Comparison of ENCODE assay signal across 15 cellular contexts in genomic region chr6:13026100-13026499, GRCh38.
"Had no signal": no experiment of that assay in that cellular context is flagged by ENCODE, and none has a peak within 500 bp of the region (broad histone marks: within the 10 kb centered on the region; RNA-seq: fewer than 3 reads in every experiment).

No MANE protein-coding gene starts in this region.

- H3K36me3 ChIP-seq: breast epithelium, esophagus squamous epithelium had no signal

- H3K4me1 Mint-ChIP-seq: activated naive CD8-positive, alpha-beta T cell treated with anti-CD3 and anti-CD28 coated beads, Interleukin-2, amount 10 ng/mL, durations not matched to agents 7 days and 5 days; natural killer cell had no signal

- H3K27me3 ChIP-seq: breast epithelium, esophagus squamous epithelium had no signal

- H3K9me3 ChIP-seq: breast epithelium, esophagus squamous epithelium had no signal

- DNase-seq: activated CD4-positive, alpha-beta T cell treated with anti-CD3 and anti-CD28 coated beads, Interleukin-2, amount 50 U/mL, for 1 hour; activated CD4-positive, CD25-positive, alpha-beta regulatory T cell; activated naive CD4-positive, alpha-beta T cell; activated naive CD8-positive, alpha-beta T cell treated with anti-CD3 and anti-CD28 coated beads, Interleukin-2, amount 10 ng/mL, durations not matched to agents 7 days and 5 days; activated T-cell treated with anti-CD3 and anti-CD28 coated beads for 4 hours; effector CD4-positive, alpha-beta T cell; esophagus squamous epithelium; natural killer cell; stimulated activated CD4-positive, alpha-beta T cell treated with anti-CD3 and anti-CD28 coated beads, Interleukin-15, amount 100 ng/mL, for 24 hours; stimulated activated CD4-positive, alpha-beta T cell treated with anti-CD3 and anti-CD28 coated beads, Interleukin-4, amount 100 ng/mL, for 1 hour; stimulated activated naive B cell treated with anti-CD40 and anti-IgM and Interleukin-4, amounts not matched to agents 10 μg/mL and 1 μg/mL and 100 μg/mL, for 72 hours; trophoblast cell had no signal

- H3K4me3 Mint-ChIP-seq: activated naive CD8-positive, alpha-beta T cell treated with anti-CD3 and anti-CD28 coated beads, Interleukin-2, amount 10 ng/mL, durations not matched to agents 7 days and 5 days; natural killer cell; stimulated activated naive B cell treated with anti-CD40 and anti-IgM and Interleukin-4, amounts not matched to agents 10 μg/mL and 1 μg/mL and 100 μg/mL, for 72 hours; T-helper 2 cell treated with Interferon-gamma antibody and Interleukin-4, amounts not matched to agents 5 μg/mL and 100 μg/mL, for 36 hours had no signal

- H3K4me1 ChIP-seq: breast epithelium, esophagus squamous epithelium had no signal

- H3K4me3 ChIP-seq: breast epithelium, esophagus squamous epithelium, skin epidermis had no signal

- ATAC-seq: natural killer cell; stimulated activated naive B cell treated with anti-CD40 and anti-IgM and Interleukin-4, amounts not matched to agents 10 μg/mL and 1 μg/mL and 100 μg/mL, for 72 hours had no signal

- H3K27ac Mint-ChIP-seq: activated naive CD8-positive, alpha-beta T cell treated with anti-CD3 and anti-CD28 coated beads, Interleukin-2, amount 10 ng/mL, durations not matched to agents 7 days and 5 days; natural killer cell; stimulated activated naive B cell treated with anti-CD40 and anti-IgM and Interleukin-4, amounts not matched to agents 10 μg/mL and 1 μg/mL and 100 μg/mL, for 72 hours; T-helper 2 cell treated with Interferon-gamma antibody and Interleukin-4, amounts not matched to agents 5 μg/mL and 100 μg/mL, for 36 hours had no signal

- H3K9me3 Mint-ChIP-seq: activated naive CD8-positive, alpha-beta T cell treated with anti-CD3 and anti-CD28 coated beads, Interleukin-2, amount 10 ng/mL, durations not matched to agents 7 days and 5 days; natural killer cell; stimulated activated naive B cell treated with anti-CD40 and anti-IgM and Interleukin-4, amounts not matched to agents 10 μg/mL and 1 μg/mL and 100 μg/mL, for 72 hours; T-helper 2 cell treated with Interferon-gamma antibody and Interleukin-4, amounts not matched to agents 5 μg/mL and 100 μg/mL, for 36 hours had no signal

- H3K36me3 Mint-ChIP-seq: activated naive CD8-positive, alpha-beta T cell treated with anti-CD3 and anti-CD28 coated beads, Interleukin-2, amount 10 ng/mL, durations not matched to agents 7 days and 5 days; natural killer cell; stimulated activated naive B cell treated with anti-CD40 and anti-IgM and Interleukin-4, amounts not matched to agents 10 μg/mL and 1 μg/mL and 100 μg/mL, for 72 hours had no signal

- H3K27ac ChIP-seq: breast epithelium, esophagus squamous epithelium, skin epidermis had no signal
